In genomic region chr10:83542774-83543291, GRCh38 we compare ENCODE assay signal across 9 cellular contexts.
DNase-seq lines count a peak whose midpoint lies in the region; ATAC-seq and TF ChIP-seq lines count a peak whose summit lies in the region.
"Had no signal": no experiment of that assay in that cellular context is flagged by ENCODE, and none has a peak within 500 bp of the region (broad histone marks: within the 10 kb centered on the region; RNA-seq: fewer than 3 reads in every experiment).

No MANE protein-coding gene starts in this region.

- no peaks in the 10 kb centered on the region for H3K36me3 ChIP-seq in BLaER1 treated with 17β-estradiol and CSF1 and Interleukin-3, amounts not matched to agents 10 nM and 100 nM
- no peaks in the 10 kb centered on the region for H3K36me3 ChIP-seq in ectodermal cell (ENCODE audit: control insufficient read depth, insufficient read depth, low read length)
- H3K36me3 ChIP-seq in spleen = no peaks in the 10 kb centered on the region

- no peak for DNase-seq in NCI-H446 treated with DMSO at 0.1 percent for 48 hours (lab: John Stamatoyannopoulos, UW)
- no peak for DNase-seq in 8988T
- no peak for DNase-seq in spleen
- DNase-seq: NCI-H146 had no signal

- ATAC-seq in GM19395 (IDR thresholded peaks at IDR 0.05; ENCODE audit: unreplicated experiment) (peak; percentile 47), HG03280 (IDR thresholded peaks at IDR 0.05; ENCODE audit: unreplicated experiment) (peak; percentile 52), GM21737 (IDR thresholded peaks at IDR 0.05; ENCODE audit: unreplicated experiment) (no peak)

- no peaks in the 10 kb centered on the region for H4K20me1 ChIP-seq in BLaER1 treated with 17β-estradiol and CSF1 and Interleukin-3, amounts not matched to agents 10 nM and 100 nM

- TF ChIP-seq POLR2A in spleen (IDR thresholded peaks at IDR 0.05) = no peak

- H3K27me3 ChIP-seq in BLaER1 treated with 17β-estradiol and CSF1 and Interleukin-3, amounts not matched to agents 10 nM and 100 nM = no peaks in the 10 kb centered on the region
- H3K27me3 ChIP-seq in ectodermal cell (ENCODE audit: control insufficient read depth, insufficient read depth, low read length, poor library complexity, severe bottlenecking) (no peaks in the 10 kb centered on the region), spleen (replicated peaks in 1 of 7) (no peaks in the 10 kb centered on the region)

- TF ChIP-seq CTCF in spleen (IDR thresholded peaks at IDR 0.05 in 8 of 11, conservative IDR thresholded peaks at IDR 0.05 in 3 of 11) = no peak

- no peak overlapping the region for H3K9ac ChIP-seq in BLaER1 treated with 17β-estradiol and CSF1 and Interleukin-3, amounts not matched to agents 10 nM and 100 nM

- WGBS in ectodermal cell, 2 experiments = 90 to 91% methylated on average over 2 of the region's 2 CpGs
- WGBS in spleen, 5 donors = 89 to 100% (median 97%) methylated on average over 2 of the region's 2 CpGs

- no peak overlapping the region for H3K27ac ChIP-seq in BLaER1 treated with 17β-estradiol and CSF1 and Interleukin-3, amounts not matched to agents 10 nM and 100 nM
- peak overlapping the region; percentile 5 for H3K27ac ChIP-seq in ectodermal cell (ENCODE audit: insufficient read depth, low read depth, low read length, poor library complexity, severe bottlenecking)
- no peak overlapping the region for H3K27ac ChIP-seq in spleen

- no peak overlapping the region for H3K4me3 ChIP-seq in BLaER1 treated with 17β-estradiol and CSF1 and Interleukin-3, amounts not matched to agents 10 nM and 100 nM
- H3K4me3 ChIP-seq in ectodermal cell (ENCODE audit: insufficient read depth, low read depth, low read length) (no peak overlapping the region), spleen (no peak overlapping the region)

- intact Hi-C loops in spleen (cut with DNase I; ENCODE audit: low total_unique reads) = no loop called here

- H3K9me3 ChIP-seq in BLaER1 treated with 17β-estradiol and CSF1 and Interleukin-3, amounts not matched to agents 10 nM and 100 nM (replicated peaks in 1 of 11) = no peaks in the 10 kb centered on the region
- H3K9me3 ChIP-seq in ectodermal cell (ENCODE audit: control insufficient read depth, low read length) (no peaks in the 10 kb centered on the region), spleen (no peaks in the 10 kb centered on the region)

- H3K4me2 ChIP-seq in BLaER1 treated with 17β-estradiol and CSF1 and Interleukin-3, amounts not matched to agents 10 nM and 100 nM = peak overlapping the region in 6 of 11 experiments; percentile 0 to 50 (median 24); a peak in 8 of 22 replicates

- peaks cover 14 to 73% (median 51%) of the 10 kb centered on the region in 10 experiments for H3K4me1 ChIP-seq in BLaER1 treated with 17β-estradiol and CSF1 and Interleukin-3, amounts not matched to agents 10 nM and 100 nM
- H3K4me1 ChIP-seq in ectodermal cell (ENCODE audit: control insufficient read depth, insufficient read depth, low read length) = peaks cover 21% of the 10 kb centered on the region
- no peaks in the 10 kb centered on the region for H3K4me1 ChIP-seq in spleen
